8 cellular contexts compared by ENCODE assay signal in the genomic region with DNA sequence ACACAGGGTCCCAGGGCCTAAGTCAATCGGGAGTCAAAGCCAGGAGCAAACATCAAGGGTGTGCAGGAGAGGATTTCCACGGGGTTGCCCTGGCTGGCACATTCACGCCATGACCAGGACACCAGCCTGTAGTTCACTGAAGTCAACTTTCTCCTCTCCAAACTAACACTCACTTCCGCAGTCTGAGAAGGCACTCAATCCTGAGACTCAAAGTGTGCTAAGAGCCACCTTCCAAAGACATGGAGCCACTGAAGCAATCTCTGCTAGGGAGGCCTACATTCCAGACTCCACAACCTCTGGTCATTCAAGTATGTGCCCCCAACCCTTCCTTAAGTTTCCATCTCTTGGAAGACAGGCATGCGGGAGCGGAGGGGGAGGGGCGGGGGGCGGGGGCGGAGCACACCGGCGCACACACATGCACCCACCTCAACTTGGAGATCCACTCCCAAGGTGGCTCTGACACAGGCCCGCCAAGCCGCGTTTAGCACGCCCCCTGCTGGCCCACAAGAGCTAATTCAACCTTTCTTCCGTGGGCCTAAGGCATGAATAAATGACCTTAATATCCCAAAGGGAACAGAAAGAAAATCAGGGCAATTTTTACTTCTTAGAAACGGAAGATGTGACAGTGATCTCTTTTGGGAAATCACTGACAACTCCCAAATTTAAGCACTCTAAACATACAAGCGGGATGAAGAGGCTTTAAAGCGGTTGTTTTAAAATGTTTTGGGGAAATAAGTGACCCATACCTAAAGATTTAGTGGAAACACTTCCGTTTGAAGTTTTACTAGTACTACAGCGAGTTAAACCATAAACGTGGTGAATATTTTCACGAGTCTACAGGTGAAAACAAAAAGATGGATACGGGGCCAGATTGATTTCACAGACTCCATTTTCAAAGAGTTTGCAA. TPM values are rescaled to one million over a fixed set of nuclear protein-coding genes. Genes with fewer than 3 reads are reported as not detected.
DNase-seq lines count a peak whose midpoint lies in the region; ATAC-seq and TF ChIP-seq lines count a peak whose summit lies in the region.

No MANE protein-coding gene starts in this region.

- peak; percentile 76 for TF ChIP-seq CTCF in AG09309 (IDR thresholded peaks at IDR 0.05; ENCODE audit: control insufficient read depth, insufficient read depth, low read depth, low read length, missing control alignments)

- no peak for DNase-seq in AG09309 (ENCODE audit: low read depth)
- DNase-seq in H4 (ENCODE audit: low spot score) = peak; percentile 28
- DNase-seq in NCI-H524 (lab: John Stamatoyannopoulos, UW) = peak; percentile 28 to 72
- peak; percentile 29 to 39 for DNase-seq in activated CD4-positive, alpha-beta T cell treated with anti-CD3 and anti-CD28 coated beads, Interleukin-2, amount 50 U/mL, for 4 hours
- DNase-seq in effector CD4-positive, alpha-beta T cell = peak; percentile 25
- DNase-seq in mesendoderm = peak; percentile 87
- DNase-seq in stimulated activated naive B cell treated with anti-CD40 and anti-IgM and Interleukin-4, amounts not matched to agents 10 μg/mL and 1 μg/mL and 100 μg/mL, for 72 hours = peak; percentile 13

- H3K56ac ChIP-seq in mesendoderm (ENCODE audit: low read length) = peak overlapping the region; percentile 37

- no peak overlapping the region for H3K27ac Mint-ChIP-seq in stimulated activated naive B cell treated with anti-CD40 and anti-IgM and Interleukin-4, amounts not matched to agents 10 μg/mL and 1 μg/mL and 100 μg/mL, for 72 hours

- H2BK120ac ChIP-seq in mesendoderm (ENCODE audit: low read depth, low read length) = no peak overlapping the region

- H3K27ac ChIP-seq in mesendoderm (ENCODE audit: low read depth, low read length) = no peak overlapping the region

- peaks cover 3% of the 10 kb centered on the region for H3K4me1 ChIP-seq in mesendoderm (ENCODE audit: control insufficient read depth, low read depth, low read length)

- no peaks in the 10 kb centered on the region for H3K9me3 Mint-ChIP-seq in stimulated activated naive B cell treated with anti-CD40 and anti-IgM and Interleukin-4, amounts not matched to agents 10 μg/mL and 1 μg/mL and 100 μg/mL, for 72 hours

- H2AK5ac ChIP-seq in mesendoderm (ENCODE audit: low read length) = no peak overlapping the region

- H3K18ac ChIP-seq in mesendoderm (ENCODE audit: low read length) = no peak overlapping the region

- peaks cover 5 to 12% of the 10 kb centered on the region in 2 donors for H3K4me1 Mint-ChIP-seq in stimulated activated naive B cell treated with anti-CD40 and anti-IgM and Interleukin-4, amounts not matched to agents 10 μg/mL and 1 μg/mL and 100 μg/mL, for 72 hours

- H3K36me3 ChIP-seq in mesendoderm (ENCODE audit: control insufficient read depth, insufficient read depth, low read length) = no peaks in the 10 kb centered on the region

- no peak overlapping the region for H3K23ac ChIP-seq in mesendoderm (ENCODE audit: low read length)

- no peak overlapping the region for H4K8ac ChIP-seq in mesendoderm (ENCODE audit: low read depth, low read length)

- no peak overlapping the region for H3K9ac ChIP-seq in mesendoderm (ENCODE audit: low read length)

- ATAC-seq in stimulated activated naive B cell treated with anti-CD40 and anti-IgM and Interleukin-4, amounts not matched to agents 10 μg/mL and 1 μg/mL and 100 μg/mL, for 72 hours (replicated peaks) = peak in 1 of 2 donors; percentile 48
- ATAC-seq in HG02981 (IDR thresholded peaks at IDR 0.05; ENCODE audit: unreplicated experiment) = no peak

- no peaks in the 10 kb centered on the region for H3K79me2 ChIP-seq in mesendoderm (ENCODE audit: control insufficient read depth, insufficient read depth, low read length)

- H2BK5ac ChIP-seq in mesendoderm (ENCODE audit: low read length) = no peak overlapping the region

- H3K4ac ChIP-seq in mesendoderm (ENCODE audit: low read depth, low read length) = no peak overlapping the region

- peaks cover 24 to 38% of the 10 kb centered on the region in 2 donors for H3K27me3 Mint-ChIP-seq in stimulated activated naive B cell treated with anti-CD40 and anti-IgM and Interleukin-4, amounts not matched to agents 10 μg/mL and 1 μg/mL and 100 μg/mL, for 72 hours

- H3K27me3 ChIP-seq in mesendoderm (ENCODE audit: insufficient read depth, low read length, poor library complexity) = peaks cover 2% of the 10 kb centered on the region

- H4K5ac ChIP-seq in mesendoderm (ENCODE audit: low read length) = no peak overlapping the region

- no peaks in the 10 kb centered on the region for H3K79me1 ChIP-seq in mesendoderm (ENCODE audit: low read length)

- no CpG with 5 or more reads among the region's 24 CpGs for WGBS in mesendoderm (ENCODE audit: extremely low coverage, insufficient coverage, low lambda C conversion rate)

- peak overlapping the region; percentile 10 for H3K4me2 ChIP-seq in mesendoderm (ENCODE audit: low read length)

- H3K4me3 ChIP-seq in AG09309 (ENCODE audit: control insufficient read depth, low read depth, low read length) = no peak overlapping the region
- H3K4me3 ChIP-seq in mesendoderm (ENCODE audit: low read length) = no peak overlapping the region

- no peak overlapping the region for H3K4me3 Mint-ChIP-seq in stimulated activated naive B cell treated with anti-CD40 and anti-IgM and Interleukin-4, amounts not matched to agents 10 μg/mL and 1 μg/mL and 100 μg/mL, for 72 hours

- peaks cover 0 to 5% of the 10 kb centered on the region in 2 donors for H3K36me3 Mint-ChIP-seq in stimulated activated naive B cell treated with anti-CD40 and anti-IgM and Interleukin-4, amounts not matched to agents 10 μg/mL and 1 μg/mL and 100 μg/mL, for 72 hours

- no peak overlapping the region for H2BK15ac ChIP-seq in mesendoderm (replicated peaks; ENCODE audit: low read depth)

RNA-seq across cellular contexts. Expression of a gene that starts 2.7 kb away (rescaled TPM):
- 0.16 TPM in 1 of 2 replicates, not detected in the other for total RNA-seq in H4 (2014; rRNA removed; shearing (Covaris generic))
- polyA plus RNA-seq in mesendoderm (2013, experiment 1 of 2) = 2.4 TPM
- 2.2 TPM for polyA plus RNA-seq in mesendoderm (2013, experiment 2 of 2)
